16 cellular contexts compared by ENCODE assay signal in genomic region chr14:88929656-88930436, GRCh38.
DNase-seq lines count a peak whose midpoint lies in the region; ATAC-seq and TF ChIP-seq lines count a peak whose summit lies in the region.
"Had no signal": no experiment of that assay in that cellular context is flagged by ENCODE, and none has a peak within 500 bp of the region (broad histone marks: within the 10 kb centered on the region; RNA-seq: fewer than 3 reads in every experiment).

No MANE protein-coding gene starts in this region.

- H3K27ac Mint-ChIP-seq in effector memory CD8-positive, alpha-beta T cell = no peak overlapping the region

- no peak overlapping the region for H3K4me3 Mint-ChIP-seq in effector memory CD8-positive, alpha-beta T cell

- H3K27ac ChIP-seq in A673 (ENCODE audit: low read depth, low read length, poor library complexity, severe bottlenecking) (no peak overlapping the region), Panc1 (ENCODE audit: low read length) (no peak overlapping the region)
- H3K27ac ChIP-seq: BLaER1, dorsolateral prefrontal cortex had no signal

- DNase-seq in A673 (ENCODE audit: low spot score) = peak; percentile 5
- DNase-seq in Panc1 (ENCODE audit: low read depth, low spot score) = no peak
- DNase-seq in erythroblast (lab: John Stamatoyannopoulos, UW) = peak; percentile 4 to 24
- no peak for DNase-seq in COLO668 (lab: John Stamatoyannopoulos, UW; ENCODE audit: unreplicated experiment)
- DNase-seq in Right ventricle myocardium inferior (ENCODE audit: missing footprints) = no peak
- no peak for DNase-seq in NCI-H226
- no peak for DNase-seq in effector memory CD8-positive, alpha-beta T cell
- DNase-seq: dorsolateral prefrontal cortex; left cardiac atrium; NCI-H1417 treated with DMSO at 0.1 percent for 48 hours; NCI-H524; SHP77; stimulated activated CD4-positive, alpha-beta T cell treated with anti-CD3 and anti-CD28 coated beads, Interleukin-4, amount 100 ng/mL, for 1 hour; stimulated activated naive CD4-positive, alpha-beta T cell had no signal

- peaks cover 32 to 84% of the 10 kb centered on the region in 2 donors for H3K27me3 Mint-ChIP-seq in effector memory CD8-positive, alpha-beta T cell

- H3K36me3 ChIP-seq in A673 (ENCODE audit: insufficient read depth, low read length, poor library complexity, severe bottlenecking) (no peaks in the 10 kb centered on the region), Panc1 (ENCODE audit: control insufficient read depth, insufficient read depth, low read length) (no peaks in the 10 kb centered on the region)
- H3K36me3 ChIP-seq: BLaER1 had no signal

- CTCF ChIA-PET in A673 (lab: Charles Lee) (no interaction called here), Panc1 (lab: Charles Lee) (no interaction called here)

- H3K9me3 Mint-ChIP-seq in effector memory CD8-positive, alpha-beta T cell = peaks cover 0 to 3% of the 10 kb centered on the region in 2 donors

- POLR2A ChIA-PET in A673 (lab: Charles Lee; ENCODE audit: low non-redundant PET) (no interaction called here), Panc1 (lab: Charles Lee) (no interaction called here)

- no peak overlapping the region for H3K4me3 ChIP-seq in A673 (ENCODE audit: low read depth, low read length, poor library complexity, severe bottlenecking)
- no peak overlapping the region for H3K4me3 ChIP-seq in Panc1 (ENCODE audit: low read depth in 2 of 2, low read length in 2 of 2)
- H3K4me3 ChIP-seq: BLaER1, dorsolateral prefrontal cortex had no signal

- intact Hi-C loops in A673 (cut with micrococcal nuclease; ENCODE audit: unreplicated experiment) = no loop called here
- intact Hi-C loops in Panc1 (cut with micrococcal nuclease; ENCODE audit: unreplicated experiment) = no loop called here
- intact Hi-C loops in Right ventricle myocardium inferior (cut with DNase I) = no loop called here

- no peak for TF ChIP-seq POLR2A in erythroblast (IDR thresholded peaks at IDR 0.05; ENCODE audit: low read length)

- no peaks in the 10 kb centered on the region for H3K27me3 ChIP-seq in A673 (replicated peaks; ENCODE audit: insufficient read depth, low read depth, low read length, poor library complexity)
- H3K27me3 ChIP-seq in Panc1 (ENCODE audit: control insufficient read depth, insufficient read depth, low read length) = no peaks in the 10 kb centered on the region
- H3K27me3 ChIP-seq: BLaER1, dorsolateral prefrontal cortex had no signal

- H3K9me3 ChIP-seq in A673 (ENCODE audit: low read depth, low read length, poor library complexity, severe bottlenecking) = no peaks in the 10 kb centered on the region
- H3K9me3 ChIP-seq in Panc1 (ENCODE audit: control insufficient read depth, insufficient read depth, low read depth, low read length) = no peaks in the 10 kb centered on the region

- H3K36me3 Mint-ChIP-seq in effector memory CD8-positive, alpha-beta T cell (ENCODE audit: insufficient read depth) = no peaks in the 10 kb centered on the region

- no peaks in the 10 kb centered on the region for H3K4me1 Mint-ChIP-seq in effector memory CD8-positive, alpha-beta T cell (ENCODE audit: low read depth in 2 of 2)

- 0 out of 2 replicates have a peak, but pooled peaks have one; percentile 18 for TF ChIP-seq CTCF in A673 (conservative IDR thresholded peaks at IDR 0.05; ENCODE audit: low read depth, low read length)
- TF ChIP-seq CTCF in GM12872 (IDR thresholded peaks at IDR 0.05; ENCODE audit: insufficient read depth, low read depth, low read length) = peak; percentile 48; the same call in 2 of the 3 replicates
- 0 out of 2 replicates have a peak, but pooled peaks have one; percentile 11 for TF ChIP-seq CTCF in Panc1 (IDR thresholded peaks at IDR 0.05)

- H3K4me1 ChIP-seq in A673 (ENCODE audit: insufficient read depth, low read length, poor library complexity, severe bottlenecking) (no peaks in the 10 kb centered on the region), Panc1 (ENCODE audit: control insufficient read depth, insufficient read depth, low read length) (no peaks in the 10 kb centered on the region)
- H3K4me1 ChIP-seq: BLaER1 had no signal

- ATAC-seq in Panc1 = no peak
- no peak for ATAC-seq in Right ventricle myocardium inferior
- no peak for ATAC-seq in effector memory CD8-positive, alpha-beta T cell (replicated peaks)
- ATAC-seq: left cardiac atrium had no signal

- in situ Hi-C loops in Panc1 (cut with HindIII; ENCODE audit: low pct_unique_long_range_greater_than_20kb, low sequenced_read_pairs) = no loop called here

- no TSS peak for BruUV-seq in A673 (replicated peaks; lab: Mats Ljungman, UMichigan)
- BruUV-seq in Panc1 (replicated peaks; lab: Mats Ljungman, UMichigan) = no TSS peak

Comparison
In these comparisons a context has a peak if more than half of its experiments do, and no peak if none do; other contexts are left out.
1. DNase-seq: peak in A673 (single experiment) and erythroblast (2 of 2); none in Panc1 (single experiment), COLO668 (single experiment), Right ventricle myocardium inferior (single experiment), NCI-H226 (single experiment) and effector memory CD8-positive, alpha-beta T cell (0 of 3).
2. Peak in every context shown above with its lines, with median percentiles within 50 percentile points of each other: CTCF ChIP-seq.